In genomic region chrX:119655125-119655524, GRCh38 we compare ENCODE assay signal across 1 cellular context.
TF ChIP-seq lines count a peak whose summit lies in the region.

No MANE protein-coding gene starts in this region.

TF ChIP-seq in HepG2, 621 proteins besides CTCF, POLR2A, EP300 and RAD21:
- no peak for TF ChIP-seq SRF (IDR thresholded peaks at IDR 0.05; ENCODE audit: low read depth, low read length)
- TF ChIP-seq, protein P1, sequence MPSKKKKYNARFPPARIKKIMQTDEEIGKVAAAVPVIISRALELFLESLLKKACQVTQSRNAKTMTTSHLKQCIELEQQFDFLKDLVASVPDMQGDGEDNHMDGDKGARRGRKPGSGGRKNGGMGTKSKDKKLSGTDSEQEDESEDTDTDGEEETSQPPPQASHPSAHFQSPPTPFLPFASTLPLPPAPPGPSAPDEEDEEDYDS (CRISPR knock-in tag; IDR thresholded peaks at IDR 0.05), result no peak
- no peak for TF ChIP-seq CHD4 (IDR thresholded peaks at IDR 0.05; ENCODE audit: borderline replicate concordance, low read length)
- TF ChIP-seq KDM6A (CRISPR knock-in tag; IDR thresholded peaks at IDR 0.05; ENCODE audit: low read depth), result no peak
- no peak for TF ChIP-seq ZFP62 (CRISPR knock-in tag; IDR thresholded peaks at IDR 0.05)
- no peak for TF ChIP-seq ZNF552 (CRISPR knock-in tag; IDR thresholded peaks at IDR 0.05; ENCODE audit: borderline replicate concordance)
- no peak for TF ChIP-seq FIP1L1 (IDR thresholded peaks at IDR 0.05; ENCODE audit: borderline replicate concordance, insufficient read depth, low read depth, low read length)
- TF ChIP-seq, protein P2, sequence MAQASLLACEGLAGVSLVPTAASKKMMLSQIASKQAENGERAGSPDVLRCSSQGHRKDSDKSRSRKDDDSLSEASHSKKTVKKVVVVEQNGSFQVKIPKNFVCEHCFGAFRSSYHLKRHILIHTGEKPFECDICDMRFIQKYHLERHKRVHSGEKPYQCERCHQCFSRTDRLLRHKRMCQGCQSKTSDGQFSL (CRISPR knock-in tag; IDR thresholded peaks at IDR 0.05), result no peak
- TF ChIP-seq ZIK1 (CRISPR knock-in tag; IDR thresholded peaks at IDR 0.05; ENCODE audit: borderline replicate concordance, low read depth), result no peak
- TF ChIP-seq KLF15 (CRISPR knock-in tag; IDR thresholded peaks at IDR 0.05; ENCODE audit: borderline replicate concordance), result no peak
- no peak for TF ChIP-seq RNF219 (CRISPR knock-in tag; IDR thresholded peaks at IDR 0.05)
